In the genomic region with DNA sequence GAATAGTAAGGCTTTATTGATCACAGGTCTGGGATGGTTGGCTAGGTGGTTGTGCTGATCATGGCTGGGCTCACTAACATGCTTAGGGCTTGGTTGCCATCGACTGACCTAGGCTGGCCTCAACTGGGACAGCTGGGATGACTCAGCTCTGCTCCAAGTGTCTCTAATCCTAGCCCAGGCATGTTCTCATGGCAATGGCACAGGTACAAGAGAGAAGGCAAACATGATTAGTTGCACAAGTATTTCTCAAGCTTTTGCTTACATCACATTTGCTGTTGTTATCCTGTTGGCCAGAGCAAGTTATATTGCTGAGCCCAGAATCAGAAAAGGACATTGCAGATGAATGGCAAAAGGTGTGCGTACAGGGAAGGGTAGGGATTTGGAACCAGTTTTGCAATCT, we compare ENCODE assay signal across 11 cellular contexts.
A peak's percentile ranks its signal among the peaks of the same experiment; 100 is the strongest.
DNase-seq lines count a peak whose midpoint lies in the region; ATAC-seq and TF ChIP-seq lines count a peak whose summit lies in the region.
"Had no signal": no experiment of that assay in that cellular context is flagged by ENCODE, and none has a peak within 500 bp of the region (broad histone marks: within the 10 kb centered on the region; RNA-seq: fewer than 3 reads in every experiment).

No MANE protein-coding gene starts in this region.

- no peak overlapping the region for H3K4me3 ChIP-seq in esophagus squamous epithelium
- H3K4me3 ChIP-seq in ovary: no peak overlapping the region

- H3K4me1 ChIP-seq in esophagus squamous epithelium (peaks cover 0 to 34% (median 3%) of the 10 kb centered on the region in 3 donors), ovary (ENCODE audit: insufficient read depth) (no peaks in the 10 kb centered on the region)
- H3K4me1 ChIP-seq: Caco-2 had no signal

- peak overlapping the region; percentile 69 to 93 (median 85) for H3K27ac ChIP-seq in esophagus squamous epithelium
- H3K27ac ChIP-seq in ovary: no peak overlapping the region

- TF ChIP-seq POLR2A in esophagus squamous epithelium (IDR thresholded peaks at IDR 0.05): no peak
- TF ChIP-seq POLR2A in ovary (IDR thresholded peaks at IDR 0.05): no peak

- no peak for TF ChIP-seq EP300 in ovary (IDR thresholded peaks at IDR 0.05)

- DNase-seq in DMS53 (lab: John Stamatoyannopoulos, UW) (peak; percentile 94), M059J (ENCODE audit: low read depth) (peak; percentile 30), esophagus squamous epithelium (lab: John Stamatoyannopoulos, UW) (no peak), omental fat pad (ENCODE audit: low spot score) (no peak), ovary (no peak), NCI-H2196 treated with DMSO at 0.1 percent for 48 hours (lab: John Stamatoyannopoulos, UW; ENCODE audit: unreplicated experiment) (no peak)
- DNase-seq: activated CD8-positive, alpha-beta memory T cell treated with anti-CD3 and anti-CD28 coated beads for 24 hours; amniotic stem cell had no signal

- WGBS in esophagus squamous epithelium, 2 donors: 23 to 45% methylated on average over 2 of the region's 2 CpGs
- WGBS in ovary, 3 donors: 85 to 93% (median 89%) methylated on average over 2 of the region's 2 CpGs

- H3K27me3 ChIP-seq in esophagus squamous epithelium (no peaks in the 10 kb centered on the region), ovary (no peaks in the 10 kb centered on the region)

- H3K36me3 ChIP-seq in esophagus squamous epithelium (no peaks in the 10 kb centered on the region), ovary (no peaks in the 10 kb centered on the region)

- intact Hi-C loops in esophagus squamous epithelium (cut with DNase I) (no loop called here), ovary (cut with DNase I) (no loop called here)

- TF ChIP-seq CTCF in esophagus squamous epithelium (IDR thresholded peaks at IDR 0.05) (no peak), omental fat pad (IDR thresholded peaks at IDR 0.05) (no peak), ovary (IDR thresholded peaks at IDR 0.05) (no peak)

- peaks cover 0 to 5% (median 0%) of the 10 kb centered on the region in 3 donors for H3K9me3 ChIP-seq in esophagus squamous epithelium
- no peaks in the 10 kb centered on the region for H3K9me3 ChIP-seq in ovary
- H3K9me3 ChIP-seq: Caco-2 had no signal

- peak; percentile 75 for ATAC-seq in omental fat pad (ENCODE audit: low FRiP score)
- ATAC-seq in HG03095 (IDR thresholded peaks at IDR 0.05; ENCODE audit: unreplicated experiment): no peak
- no peak for ATAC-seq in GM19023 (IDR thresholded peaks at IDR 0.05; ENCODE audit: unreplicated experiment)

Comparison
In these comparisons a context has a peak if more than half of its experiments do, and no peak if none do; other contexts are left out.
1. DNase-seq: peak in DMS53 (single experiment) and M059J (single experiment); none in esophagus squamous epithelium (single experiment), omental fat pad (single experiment), ovary (0 of 5) and NCI-H2196 treated with DMSO at 0.1 percent for 48 hours (single experiment).
2. H3K27ac ChIP-seq: peak in esophagus squamous epithelium (4 of 4); none in ovary (0 of 2).